In the genomic region with DNA sequence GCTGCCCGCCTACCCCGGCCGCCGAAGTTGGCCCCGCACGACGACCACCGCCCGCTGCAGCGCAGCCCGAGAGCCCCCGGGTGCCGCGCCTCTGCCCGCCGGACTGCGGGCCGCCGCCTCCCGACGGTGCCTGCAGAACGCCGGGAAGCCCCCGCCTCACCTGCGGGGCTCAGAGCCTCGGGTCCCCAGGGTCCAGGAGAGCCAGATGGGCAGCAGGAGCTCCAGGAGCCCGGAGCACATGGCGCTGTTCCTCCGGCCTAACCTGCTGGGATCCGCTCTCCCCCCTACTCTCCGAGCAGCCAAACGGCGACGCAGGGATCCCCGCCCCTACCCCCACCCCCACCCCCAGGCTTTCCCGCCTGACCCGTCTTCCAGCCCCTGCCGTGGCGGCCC, we compare ENCODE assay signal across 1 cellular context.
TF ChIP-seq lines count a peak whose summit lies in the region.

No MANE protein-coding gene starts in this region.

TF ChIP-seq in WTC11, 78 proteins besides CTCF, POLR2A, EP300 and RAD21 (continued from another document):
- TF ChIP-seq, protein P1, sequence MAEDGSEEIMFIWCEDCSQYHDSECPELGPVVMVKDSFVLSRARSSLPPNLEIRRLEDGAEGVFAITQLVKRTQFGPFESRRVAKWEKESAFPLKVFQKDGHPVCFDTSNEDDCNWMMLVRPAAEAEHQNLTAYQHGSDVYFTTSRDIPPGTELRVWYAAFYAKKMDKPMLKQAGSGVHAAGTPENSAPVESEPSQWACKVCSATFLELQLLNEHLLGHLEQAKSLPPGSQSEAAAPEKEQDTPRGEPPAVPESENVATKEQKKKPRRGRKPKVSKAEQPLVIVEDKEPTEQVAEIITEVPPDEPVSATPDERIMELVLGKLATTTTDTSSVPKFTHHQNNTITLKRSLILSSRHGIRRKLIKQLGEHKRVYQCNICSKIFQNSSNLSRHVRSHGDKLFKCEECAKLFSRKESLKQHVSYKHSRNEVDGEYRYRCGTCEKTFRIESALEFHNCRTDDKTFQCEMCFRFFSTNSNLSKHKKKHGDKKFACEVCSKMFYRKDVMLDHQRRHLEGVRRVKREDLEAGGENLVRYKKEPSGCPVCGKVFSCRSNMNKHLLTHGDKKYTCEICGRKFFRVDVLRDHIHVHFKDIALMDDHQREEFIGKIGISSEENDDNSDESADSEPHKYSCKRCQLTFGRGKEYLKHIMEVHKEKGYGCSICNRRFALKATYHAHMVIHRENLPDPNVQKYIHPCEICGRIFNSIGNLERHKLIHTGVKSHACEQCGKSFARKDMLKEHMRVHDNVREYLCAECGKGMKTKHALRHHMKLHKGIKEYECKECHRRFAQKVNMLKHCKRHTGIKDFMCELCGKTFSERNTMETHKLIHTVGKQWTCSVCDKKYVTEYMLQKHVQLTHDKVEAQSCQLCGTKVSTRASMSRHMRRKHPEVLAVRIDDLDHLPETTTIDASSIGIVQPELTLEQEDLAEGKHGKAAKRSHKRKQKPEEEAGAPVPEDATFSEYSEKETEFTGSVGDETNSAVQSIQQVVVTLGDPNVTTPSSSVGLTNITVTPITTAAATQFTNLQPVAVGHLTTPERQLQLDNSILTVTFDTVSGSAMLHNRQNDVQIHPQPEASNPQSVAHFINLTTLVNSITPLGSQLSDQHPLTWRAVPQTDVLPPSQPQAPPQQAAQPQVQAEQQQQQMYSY (CRISPR knock-in tag; IDR thresholded peaks at IDR 0.05): no peak
TF ChIP-seq in WTC11: peak in this region for 1.
